12 cellular contexts compared by ENCODE assay signal in genomic region chr2:3470166-3470651, GRCh38. TPM values are rescaled to one million over a fixed set of nuclear protein-coding genes. Genes with fewer than 3 reads are reported as not detected.
A peak's percentile ranks its signal among the peaks of the same experiment; 100 is the strongest.
DNase-seq lines count a peak whose midpoint lies in the region; ATAC-seq and TF ChIP-seq lines count a peak whose summit lies in the region.
"Had no signal": no experiment of that assay in that cellular context is flagged by ENCODE, and none has a peak within 500 bp of the region (broad histone marks: within the 10 kb centered on the region; RNA-seq: fewer than 3 reads in every experiment).

No MANE protein-coding gene starts in this region.

- peaks cover 94% of the 10 kb centered on the region for H3K36me3 Mint-ChIP-seq in activated T-cell treated with anti-CD3 and anti-CD28 coated beads, Interleukin-2, amount 50 U/mL, for 24 hours (ENCODE audit: low read depth)
- H3K36me3 Mint-ChIP-seq in activated T-cell treated with anti-CD3 and anti-CD28 coated beads, Interleukin-2, amount 50 U/mL, for 4 hours (ENCODE audit: insufficient read depth) = peaks cover 40% of the 10 kb centered on the region

- H3K27me3 Mint-ChIP-seq in activated T-cell treated with anti-CD3 and anti-CD28 coated beads, Interleukin-2, amount 50 U/mL, for 24 hours = no peaks in the 10 kb centered on the region
- no peaks in the 10 kb centered on the region for H3K27me3 Mint-ChIP-seq in activated T-cell treated with anti-CD3 and anti-CD28 coated beads, Interleukin-2, amount 50 U/mL, for 4 hours (ENCODE audit: low read depth)

- no peak for TF ChIP-seq CTCF in fibroblast of the aortic adventitia (IDR thresholded peaks at IDR 0.05; ENCODE audit: insufficient read depth, low read length)

- intact Hi-C loops in aorta (cut with DNase I) = no loop called here

- WGBS in aorta, 2 donors = 11 to 19% methylated on average over 17 of the region's 17 CpGs

- no peak for DNase-seq in activated T-cell treated with anti-CD3 and anti-CD28 coated beads, Interleukin-2, amount 50 U/mL, for 24 hours
- DNase-seq in activated T-cell treated with anti-CD3 and anti-CD28 coated beads, Interleukin-2, amount 50 U/mL, for 4 hours = no peak
- DNase-seq in fibroblast of the aortic adventitia (ENCODE audit: low read depth) (peak; percentile 92), myocyte (ENCODE audit: low read depth) (peak; percentile 91), aorta (peak; percentile 89 to 92), NOMO-1 treated with dmso at 0.1 percent for 144 hours (lab: John Stamatoyannopoulos, UW; ENCODE audit: unreplicated experiment) (no peak)
- DNase-seq: Kasumi-1; SHP77; stimulated activated CD4-positive, alpha-beta T cell treated with anti-CD3 and anti-CD28 coated beads, Interleukin-12 subunit alpha, Interleukin-12 subunit beta, amount 100 ng/mL, for 4 hours had no signal

- H3K36me3 ChIP-seq in aorta (ENCODE audit: control insufficient read depth in 1 of 2, insufficient read depth in 2 of 2, low read length in 1 of 2) = no peaks in the 10 kb centered on the region

- H3K4me3 ChIP-seq in fibroblast of the aortic adventitia (ENCODE audit: low read depth, low read length) (no peak overlapping the region), aorta (ENCODE audit: low read length in 2 of 2) (no peak overlapping the region)
- H3K4me3 ChIP-seq: GM12878 had no signal

- no peaks in the 10 kb centered on the region for H3K9me3 Mint-ChIP-seq in activated T-cell treated with anti-CD3 and anti-CD28 coated beads, Interleukin-2, amount 50 U/mL, for 24 hours
- no peaks in the 10 kb centered on the region for H3K9me3 Mint-ChIP-seq in activated T-cell treated with anti-CD3 and anti-CD28 coated beads, Interleukin-2, amount 50 U/mL, for 4 hours

- ATAC-seq in activated T-cell treated with anti-CD3 and anti-CD28 coated beads, Interleukin-2, amount 50 U/mL, for 4 hours = no peak
- peak; percentile 78 for ATAC-seq in aorta (ENCODE audit: low FRiP score)
- no peak for ATAC-seq in GM18861 (IDR thresholded peaks at IDR 0.05; ENCODE audit: unreplicated experiment)
- no peak for ATAC-seq in HG03025 (IDR thresholded peaks at IDR 0.05; ENCODE audit: low FRiP score, unreplicated experiment)
- ATAC-seq: GM12878 had no signal

- H3K27me3 ChIP-seq in aorta (ENCODE audit: control insufficient read depth in 1 of 2, insufficient read depth in 2 of 2, low read length in 1 of 2) = no peaks in the 10 kb centered on the region

- H3K27ac ChIP-seq in aorta (ENCODE audit: low read depth in 1 of 2, low read length in 2 of 2) = peak overlapping the region; percentile 69 to 100

- peaks cover 5 to 10% of the 10 kb centered on the region in 2 donors for H3K4me1 ChIP-seq in aorta (ENCODE audit: control insufficient read depth in 1 of 2, insufficient read depth in 2 of 2, low read length in 2 of 2)

- H3K4me3 Mint-ChIP-seq in activated T-cell treated with anti-CD3 and anti-CD28 coated beads, Interleukin-2, amount 50 U/mL, for 24 hours = no peak overlapping the region
- H3K4me3 Mint-ChIP-seq in activated T-cell treated with anti-CD3 and anti-CD28 coated beads, Interleukin-2, amount 50 U/mL, for 4 hours = no peak overlapping the region

- peak overlapping the region; percentile 8 for H3K27ac Mint-ChIP-seq in activated T-cell treated with anti-CD3 and anti-CD28 coated beads, Interleukin-2, amount 50 U/mL, for 24 hours

- no peaks in the 10 kb centered on the region for H3K9me3 ChIP-seq in aorta (ENCODE audit: control insufficient read depth, low read length)

- no peaks in the 10 kb centered on the region for H3K4me1 Mint-ChIP-seq in activated T-cell treated with anti-CD3 and anti-CD28 coated beads, Interleukin-2, amount 50 U/mL, for 24 hours (ENCODE audit: low read depth)
- no peaks in the 10 kb centered on the region for H3K4me1 Mint-ChIP-seq in activated T-cell treated with anti-CD3 and anti-CD28 coated beads, Interleukin-2, amount 50 U/mL, for 4 hours (ENCODE audit: low read depth)

RNA-seq across cellular contexts. Expression of gene ADI1, which starts 49.1 kb away (rescaled TPM):
- total RNA-seq in activated T-cell treated with anti-CD3 and anti-CD28 coated beads, Interleukin-2, amount 50 U/mL, for 4 hours = 10 to 100 TPM; 25.6 to 28.4 (median 25.7) TPM
- 41.6 and 44.7 TPM in 2 replicates for total RNA-seq in fibroblast of the aortic adventitia (ENCODE audit: low replicate concordance)
- 39.9 and 44.4 TPM in 2 replicates for total RNA-seq in myocyte
- polyA plus RNA-seq in myocyte (2012) = 34.3 TPM
- 10 to 100 TPM; 63.7 to 70.7 TPM for total RNA-seq in aorta
- 100 to 1,000 TPM; 158 to 206 TPM for polyA plus RNA-seq in aorta

Comparison
In these comparisons a context has a peak if more than half of its experiments do, and no peak if none do; other contexts are left out.
1. DNase-seq: peak in fibroblast of the aortic adventitia (single experiment), myocyte (single experiment) and aorta (2 of 2); none in activated T-cell treated with anti-CD3 and anti-CD28 coated beads, Interleukin-2, amount 50 U/mL, for 24 hours (single experiment), activated T-cell treated with anti-CD3 and anti-CD28 coated beads, Interleukin-2, amount 50 U/mL, for 4 hours (single experiment) and NOMO-1 treated with dmso at 0.1 percent for 144 hours (single experiment).